Comparison of ENCODE assay signal across 1 cellular context in the genomic region with DNA sequence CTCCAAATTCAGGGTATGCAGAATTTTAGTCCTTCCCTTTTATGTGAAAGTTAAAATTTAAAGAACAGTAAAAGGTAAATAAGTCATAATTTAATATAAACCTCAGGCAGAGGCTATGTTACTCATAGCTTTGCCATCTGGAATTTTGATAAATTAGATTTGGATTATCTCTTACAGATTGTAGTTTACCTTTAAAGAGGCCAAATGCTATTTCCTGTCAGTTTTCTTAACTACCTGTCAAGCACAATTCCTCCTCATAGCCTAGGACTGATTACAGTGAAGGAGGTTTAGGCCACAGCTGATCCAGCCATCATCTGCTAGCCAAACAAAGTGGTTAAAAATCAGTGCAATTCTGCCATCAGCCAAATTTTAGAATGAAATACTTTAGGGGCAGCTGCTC.
A peak's percentile ranks its signal among the peaks of the same experiment; 100 is the strongest.
TF ChIP-seq lines count a peak whose summit lies in the region.

No MANE protein-coding gene starts in this region.

TF ChIP-seq in SK-N-SH, 30 proteins besides CTCF, POLR2A, EP300 and RAD21 (continued from another document):
- TF ChIP-seq, protein P1, sequence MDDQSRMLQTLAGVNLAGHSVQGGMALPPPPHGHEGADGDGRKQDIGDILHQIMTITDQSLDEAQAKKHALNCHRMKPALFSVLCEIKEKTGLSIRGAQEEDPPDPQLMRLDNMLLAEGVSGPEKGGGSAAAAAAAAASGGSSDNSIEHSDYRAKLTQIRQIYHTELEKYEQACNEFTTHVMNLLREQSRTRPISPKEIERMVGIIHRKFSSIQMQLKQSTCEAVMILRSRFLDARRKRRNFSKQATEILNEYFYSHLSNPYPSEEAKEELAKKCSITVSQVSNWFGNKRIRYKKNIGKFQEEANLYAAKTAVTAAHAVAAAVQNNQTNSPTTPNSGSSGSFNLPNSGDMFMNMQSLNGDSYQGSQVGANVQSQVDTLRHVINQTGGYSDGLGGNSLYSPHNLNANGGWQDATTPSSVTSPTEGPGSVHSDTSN (IDR thresholded peaks at IDR 0.05) = 0 out of 2 replicates have a peak, but pooled peaks have one; percentile 17
